In genomic region chr10:70814126-70814525, GRCh38 we compare ENCODE assay signal across 1 cellular context.
A peak's percentile ranks its signal among the peaks of the same experiment; 100 is the strongest.
TF ChIP-seq lines count a peak whose summit lies in the region.

No MANE protein-coding gene starts in this region.

TF ChIP-seq in K562, 482 proteins besides CTCF, POLR2A, EP300 and RAD21 (continued from another document and continues in another):
- TF ChIP-seq HDAC6 (IDR thresholded peaks at IDR 0.05; ENCODE audit: low read depth, low read length) (no peak), SRSF3 (IDR thresholded peaks at IDR 0.05; ENCODE audit: insufficient read depth, low read length) (no peak), SRF (CRISPR knock-in tag; IDR thresholded peaks at IDR 0.05) (peak; percentile 81 to 91; a peak in 3 of 4 replicates), ARID2 (IDR thresholded peaks at IDR 0.05) (no peak), SOX6 (IDR thresholded peaks at IDR 0.05) (no peak; the same call in 1 of the 2 replicates), CREB5 (CRISPR knock-in tag; IDR thresholded peaks at IDR 0.05) (no peak), ZNF316 (IDR thresholded peaks at IDR 0.05) (no peak), FOXJ2 (tag; IDR thresholded peaks at IDR 0.05) (peak; percentile 88), KDM2B (CRISPR knock-in tag; IDR thresholded peaks at IDR 0.05) (no peak), ZSCAN29 (IDR thresholded peaks at IDR 0.05) (no peak), RREB1 (CRISPR knock-in tag; IDR thresholded peaks at IDR 0.05) (no peak), PATZ1 (CRISPR knock-in tag; IDR thresholded peaks at IDR 0.05; ENCODE audit: borderline replicate concordance) (no peak), FOXO4 (CRISPR knock-in tag; IDR thresholded peaks at IDR 0.05) (no peak), CHD4 (IDR thresholded peaks at IDR 0.05; ENCODE audit: insufficient read depth, insufficient replicate concordance, low read depth, low read length, poor library complexity, severe bottlenecking) (no peak), AFF1 (IDR thresholded peaks at IDR 0.05; ENCODE audit: low read depth in 1 of 2, partially characterized antibody in 2 of 2) (no peak), ELF2 (CRISPR knock-in tag; IDR thresholded peaks at IDR 0.05) (no peak), MIER1 (IDR thresholded peaks at IDR 0.05; ENCODE audit: low read depth) (no peak), NFIC (IDR thresholded peaks at IDR 0.05) (no peak), ZNF274 (IDR thresholded peaks at IDR 0.05; ENCODE audit: borderline replicate concordance, low read depth, low read length) (no peak), ZFP36 (IDR thresholded peaks at IDR 0.05; ENCODE audit: low read depth, low read length, partially characterized antibody) (no peak), THRAP3 (IDR thresholded peaks at IDR 0.05; ENCODE audit: borderline replicate concordance) (no peak), DMBX1 (CRISPR knock-in tag; IDR thresholded peaks at IDR 0.05; ENCODE audit: borderline replicate concordance) (no peak), CCNT2 (IDR thresholded peaks at IDR 0.05; ENCODE audit: borderline replicate concordance, extremely low read depth, insufficient read length, low read depth, low read length) (no peak), PTBP1 (IDR thresholded peaks at IDR 0.05; ENCODE audit: low read depth, low read length) (no peak), TGIF2 (CRISPR knock-in tag; IDR thresholded peaks at IDR 0.05) (no peak), XRCC3 (IDR thresholded peaks at IDR 0.05) (no peak), SMAD4 (CRISPR knock-in tag; conservative IDR thresholded peaks at IDR 0.05) (no peak), CUX1 (CRISPR knock-in tag; IDR thresholded peaks at IDR 0.05) (0 out of 2 replicates have a peak, but pooled peaks have one; percentile 24), PHTF2 (CRISPR knock-in tag; IDR thresholded peaks at IDR 0.05) (no peak), ZFX (CRISPR knock-in tag; IDR thresholded peaks at IDR 0.05) (no peak), ZNF217 (CRISPR knock-in tag; IDR thresholded peaks at IDR 0.05) (no peak), HDAC2 (IDR thresholded peaks at IDR 0.05) (no peak), CGGBP1 (CRISPR knock-in tag; IDR thresholded peaks at IDR 0.05) (no peak), HMG20B (CRISPR knock-in tag; IDR thresholded peaks at IDR 0.05) (no peak), ATF1 (CRISPR knock-in tag; IDR thresholded peaks at IDR 0.05) (no peak), ATF1 (tag; IDR thresholded peaks at IDR 0.05) (no peak), SIN3B (IDR thresholded peaks at IDR 0.05; ENCODE audit: low read depth) (no peak), HDAC1 (IDR thresholded peaks at IDR 0.05) (0 out of 4 replicates have a peak, but pooled peaks of 1 of the 2 experiments have one; percentile 11), ARID1B (IDR thresholded peaks at IDR 0.05) (no peak), ZNF277 (CRISPR knock-in tag; IDR thresholded peaks at IDR 0.05; ENCODE audit: borderline replicate concordance) (no peak), ILK (tag; IDR thresholded peaks at IDR 0.05; ENCODE audit: borderline replicate concordance, low read depth) (no peak), ETS2 (tag; IDR thresholded peaks at IDR 0.05; ENCODE audit: borderline replicate concordance, poor library complexity, severe bottlenecking) (no peak)
